In genomic region chr20:8131598-8132014, GRCh38 we compare ENCODE assay signal across 8 cellular contexts. TPM values are rescaled to one million over a fixed set of nuclear protein-coding genes. Genes with fewer than 3 reads are reported as not detected.
A peak's percentile ranks its signal among the peaks of the same experiment; 100 is the strongest.
DNase-seq lines count a peak whose midpoint lies in the region; ATAC-seq and TF ChIP-seq lines count a peak whose summit lies in the region.

No MANE protein-coding gene starts in this region.

- CTCF ChIA-PET in activated CD4-positive, alpha-beta memory T cell treated with anti-CD3 and anti-CD28 coated beads for 36 hours (lab: Charles Lee) = interaction anchor here (0.6 to 1.6 kb wide), 18 partner anchors 22 to 1616 kb away, joined by 3 to 18 read pairs (median 4); no protein-coding TSS in a partner anchor

- peak overlapping the region; percentile 89 to 95 for H3K4me3 ChIP-seq in right atrium auricular region
- H3K4me3 ChIP-seq in skeletal muscle satellite cell (ENCODE audit: low read length) = peak overlapping the region; percentile 67

- H3K27me3 Mint-ChIP-seq in activated CD4-positive, alpha-beta memory T cell treated with anti-CD3 and anti-CD28 coated beads for 36 hours = peaks cover 33% of the 10 kb centered on the region

- H3K9me3 Mint-ChIP-seq in activated CD4-positive, alpha-beta memory T cell treated with anti-CD3 and anti-CD28 coated beads for 36 hours = no peaks in the 10 kb centered on the region

- H3K9ac ChIP-seq in skeletal muscle satellite cell (ENCODE audit: low read depth, low read length) = peak overlapping the region; percentile 68

- ATAC-seq in HG03135 (IDR thresholded peaks at IDR 0.05; ENCODE audit: unreplicated experiment) = peak; percentile 6
- no peak for ATAC-seq in HG02763 (IDR thresholded peaks at IDR 0.05; ENCODE audit: unreplicated experiment)

- H3K9me3 ChIP-seq in right atrium auricular region (no peaks in the 10 kb centered on the region), skeletal muscle satellite cell (replicated peaks; ENCODE audit: low read length) (no peaks in the 10 kb centered on the region)

- no peaks in the 10 kb centered on the region for H3K36me3 Mint-ChIP-seq in activated CD4-positive, alpha-beta memory T cell treated with anti-CD3 and anti-CD28 coated beads for 36 hours

- no peaks in the 10 kb centered on the region for H3K36me3 ChIP-seq in right atrium auricular region
- H3K36me3 ChIP-seq in skeletal muscle satellite cell (ENCODE audit: insufficient read depth, low read length) = no peaks in the 10 kb centered on the region

- intact Hi-C loops in activated CD4-positive, alpha-beta memory T cell treated with anti-CD3 and anti-CD28 coated beads for 36 hours (cut with micrococcal nuclease) = loop anchor here (1.0 to 10.0 kb wide), 6 partner anchors 86 to 590 kb away; no protein-coding TSS in a partner anchor

- POLR2A ChIA-PET in activated CD4-positive, alpha-beta memory T cell treated with anti-CD3 and anti-CD28 coated beads for 36 hours (lab: Charles Lee) = no interaction called here

- peak overlapping the region; percentile 90 for H3K4me2 ChIP-seq in skeletal muscle satellite cell (ENCODE audit: low read length)

- H3K27ac ChIP-seq in right atrium auricular region = peak overlapping the region; percentile 87 to 92

- peak overlapping the region; percentile 54 for H3K4me3 Mint-ChIP-seq in activated CD4-positive, alpha-beta memory T cell treated with anti-CD3 and anti-CD28 coated beads for 36 hours

- peaks cover 17% of the 10 kb centered on the region for H3K4me1 Mint-ChIP-seq in activated CD4-positive, alpha-beta memory T cell treated with anti-CD3 and anti-CD28 coated beads for 36 hours (ENCODE audit: low read depth)

- no peak for TF ChIP-seq CTCF in right atrium auricular region (IDR thresholded peaks at IDR 0.05)

- H3K27me3 ChIP-seq in right atrium auricular region = no peaks in the 10 kb centered on the region
- peaks cover 20% of the 10 kb centered on the region for H3K27me3 ChIP-seq in skeletal muscle satellite cell (ENCODE audit: control insufficient read depth, insufficient read depth, low read length)

- no peak overlapping the region for H3K27ac Mint-ChIP-seq in activated CD4-positive, alpha-beta memory T cell treated with anti-CD3 and anti-CD28 coated beads for 36 hours

- DNase-seq in NCI-H2227 (lab: John Stamatoyannopoulos, UW; ENCODE audit: unreplicated experiment) (peak; percentile 81), NCI-H2227 treated with DMSO at 0.1 percent for 48 hours (lab: John Stamatoyannopoulos, UW) (no peak), right atrium auricular region (ENCODE audit: low spot score) (no peak), globus pallidus (ENCODE audit: low spot score) (no peak)
- no peak for DNase-seq in activated CD4-positive, alpha-beta memory T cell treated with anti-CD3 and anti-CD28 coated beads for 36 hours

- H3K4me1 ChIP-seq in right atrium auricular region (peaks cover 0 to 21% of the 10 kb centered on the region in 2 donors), skeletal muscle satellite cell (ENCODE audit: control insufficient read depth, insufficient read depth, low read length) (peaks cover 5% of the 10 kb centered on the region)

RNA-seq across cellular contexts. Expression of gene PLCB1, which starts 0.5 kb away (rescaled TPM):
- total RNA-seq in activated CD4-positive, alpha-beta memory T cell treated with anti-CD3 and anti-CD28 coated beads for 36 hours = 1 to 10 TPM; 3.9 to 4.0 TPM
- total RNA-seq in right atrium auricular region = 10 to 100 TPM in 1 of 2 donors, 1 to 10 TPM in 1; 7.3 to 45.5 TPM
- total RNA-seq in skeletal muscle satellite cell (2012; rRNA removed) = 14.0 and 16.7 TPM in 2 replicates
